In the genomic region with DNA sequence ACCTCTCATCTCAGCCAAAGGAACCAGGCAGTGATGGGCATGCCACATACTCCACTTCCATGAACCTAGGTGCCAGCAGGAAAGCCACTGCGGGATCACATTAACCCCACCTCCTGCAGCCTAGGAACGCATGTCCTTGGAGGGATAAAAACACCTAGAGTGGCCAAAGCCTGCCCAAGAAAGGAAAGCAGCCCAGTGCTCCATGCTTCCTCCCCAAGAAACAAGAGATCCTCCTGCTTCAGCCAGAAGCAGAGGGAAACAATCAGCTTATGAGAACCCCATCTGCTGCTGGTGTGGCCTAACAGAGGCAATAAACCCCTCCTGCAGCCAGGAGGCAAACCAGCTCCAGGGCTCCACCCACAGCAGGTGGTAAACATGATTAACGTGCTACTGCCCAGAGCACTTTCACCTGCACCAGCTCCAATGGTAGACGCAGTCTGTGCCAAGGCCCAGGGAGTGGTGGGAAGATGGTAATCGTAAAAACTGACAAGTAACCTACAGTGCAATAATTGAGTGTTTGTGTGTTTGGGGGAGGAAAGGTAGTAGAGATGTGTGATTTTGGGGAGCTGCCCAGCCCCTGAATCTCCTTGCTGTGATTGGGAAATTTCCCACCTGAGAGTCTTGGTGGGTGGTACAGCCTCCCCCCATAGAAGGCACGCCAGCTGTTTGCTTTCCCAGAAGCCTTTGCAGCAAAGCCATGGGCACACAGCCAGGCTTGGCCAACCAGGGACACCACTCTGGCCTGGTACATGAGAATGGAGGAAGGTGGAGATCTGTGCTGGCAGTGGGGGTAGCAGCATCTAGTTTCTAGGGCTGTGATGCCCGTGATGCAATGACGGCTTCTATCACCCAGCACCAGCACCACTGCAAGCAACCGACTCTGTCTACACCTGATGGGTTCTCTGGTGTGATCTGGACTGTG, we compare ENCODE assay signal across 14 cellular contexts. TPM values are rescaled to one million over a fixed set of nuclear protein-coding genes. Genes with fewer than 3 reads are reported as not detected.
DNase-seq lines count a peak whose midpoint lies in the region; ATAC-seq, FAIRE-seq and TF ChIP-seq lines count a peak whose summit lies in the region.
"Had no signal": no experiment of that assay in that cellular context is flagged by ENCODE, and none has a peak within 500 bp of the region (broad histone marks: within the 10 kb centered on the region; RNA-seq: fewer than 3 reads in every experiment).

No MANE protein-coding gene starts in this region.

- no TSS peak for BruUV-seq in HCT116 (replicated peaks; lab: Mats Ljungman, UMichigan)

- no peak for TF ChIP-seq POLR2A in HCT116 (IDR thresholded peaks at IDR 0.05; ENCODE audit: borderline replicate concordance, extremely low read depth, insufficient read depth, insufficient read length)
- no peak for TF ChIP-seq POLR2A in GM12891 (IDR thresholded peaks at IDR 0.05; ENCODE audit: low read depth, low read length)

- H3K9me2 ChIP-seq in HCT116 (ENCODE audit: insufficient read depth), result no peaks in the 10 kb centered on the region

- ATAC-seq in HCT116 (peak; percentile 63; the same call in 1 of the 2 replicates), GM19397 (IDR thresholded peaks at IDR 0.05; ENCODE audit: unreplicated experiment) (no peak)

- H3K9me3 ChIP-seq in HCT116 (ENCODE audit: control insufficient read depth in 1 of 2, insufficient read depth in 1 of 2, low read depth in 1 of 2, low read length in 2 of 2) (no peaks in the 10 kb centered on the region), mucosa of rectum (ENCODE audit: control insufficient read depth in 2 of 2, low read length in 2 of 2) (no peaks in the 10 kb centered on the region)
- H3K9me3 ChIP-seq: ovary had no signal

- FAIRE-seq in GM12891 (lab: Jason Lieb, UNC), result no peak

- H3K9ac ChIP-seq in HCT116 (ENCODE audit: low read length), result no peak overlapping the region
- no peak overlapping the region for H3K9ac ChIP-seq in mucosa of rectum (ENCODE audit: low read depth in 1 of 2, low read length in 2 of 2)

- CTCF ChIA-PET in HCT116 (lab: Charles Lee), result interaction anchor here (0.8 kb wide), 1 partner anchor 196 kb away, joined by 3 read pairs; no protein-coding TSS in a partner anchor

- H3K4me2 ChIP-seq in HCT116 (ENCODE audit: low read length), result no peak overlapping the region

- intact Hi-C loops in HCT116 (cut with micrococcal nuclease), result no loop called here

- H3K36me3 ChIP-seq in HCT116 (ENCODE audit: control insufficient read depth in 1 of 2, insufficient read depth in 2 of 2, low read length in 2 of 2) (no peaks in the 10 kb centered on the region), mucosa of rectum (ENCODE audit: control insufficient read depth in 2 of 2, insufficient read depth in 2 of 2, low read length in 2 of 2) (no peaks in the 10 kb centered on the region)
- H3K36me3 ChIP-seq: ovary had no signal

- no peaks in the 10 kb centered on the region for H3K27me3 ChIP-seq in HCT116 (ENCODE audit: insufficient read depth, low read length)
- no peaks in the 10 kb centered on the region for H3K27me3 ChIP-seq in mucosa of rectum (ENCODE audit: control insufficient read depth in 2 of 2, insufficient read depth in 2 of 2, low read length in 2 of 2)
- H3K27me3 ChIP-seq: ovary had no signal

- RAD21 ChIA-PET in HCT116 (lab: Charles Lee; ENCODE audit: low non-redundant PET in 1 of 2, low total read pairs in 2 of 2, uncharacterized antibody in 2 of 2, unreplicated experiment in 2 of 2), result no interaction called here

- POLR2A ChIA-PET in HCT116 (lab: Charles Lee), result no interaction called here

- H3K27ac ChIP-seq in HCT116 (ENCODE audit: low read depth, low read length) (no peak overlapping the region), mucosa of rectum (ENCODE audit: low read depth in 2 of 2, low read length in 2 of 2) (peak overlapping the region; percentile 72 to 83)
- H3K27ac ChIP-seq: ovary had no signal

- H3K79me2 ChIP-seq in HCT116 (ENCODE audit: insufficient read depth, low read length), result no peaks in the 10 kb centered on the region

- H3K4me3 ChIP-seq in HCT116 (replicated peaks in 1 of 2; ENCODE audit: low read depth in 1 of 2, low read length in 2 of 2), result no peak overlapping the region
- H3K4me3 ChIP-seq in mucosa of rectum (ENCODE audit: low read length in 2 of 2), result peak overlapping the region in 1 of 2 donors; percentile 32
- H3K4me3 ChIP-seq: ovary had no signal

- peak; percentile 40 for TF ChIP-seq RAD21 in HCT116 (IDR thresholded peaks at IDR 0.05; ENCODE audit: low read depth)

- H2AFZ ChIP-seq in HCT116 (ENCODE audit: low read depth, low read length, poor library complexity, severe bottlenecking), result no peak overlapping the region

- H3K4me1 ChIP-seq in HCT116 (ENCODE audit: control insufficient read depth in 1 of 2, insufficient read depth in 2 of 2, low read length in 2 of 2) (no peaks in the 10 kb centered on the region; a peak in 1 of 4 replicates), mucosa of rectum (ENCODE audit: control insufficient read depth in 2 of 2, insufficient read depth in 2 of 2, low read length in 2 of 2) (peaks cover 32 to 38% of the 10 kb centered on the region in 2 donors)

- no peak for DNase-seq in HCT116 (ENCODE audit: low read depth, low spot score)
- peak; percentile 42 for DNase-seq in NCI-H146 treated with DMSO at 0.1 percent for 48 hours (lab: John Stamatoyannopoulos, UW; ENCODE audit: unreplicated experiment)
- DNase-seq in RPMI8226, result peak; percentile 58
- no peak for DNase-seq in GM12891 (ENCODE audit: insufficient read length, low spot score)
- no peak for DNase-seq in GM03348 (ENCODE audit: low spot score)
- DNase-seq: activated B cell treated with CpG ODN at 0.5 μM for 24 hours; activated T-cell treated with anti-CD3 and anti-CD28 coated beads, Interleukin-2, amount 50 U/mL, for 24 hours; anterior cingulate cortex; effector CD4-positive, alpha-beta T cell; ovary; SIG-M5; stimulated activated CD4-positive, alpha-beta T cell treated with anti-CD3 and anti-CD28 coated beads, Interleukin-2, amount 100 ng/mL, for 24 hours had no signal

- no peaks in the 10 kb centered on the region for H4K20me1 ChIP-seq in HCT116 (ENCODE audit: insufficient read depth)

- TF ChIP-seq CTCF in HCT116 (IDR thresholded peaks at IDR 0.05 in 2 of 3, conservative IDR thresholded peaks at IDR 0.05 in 1 of 3; ENCODE audit: borderline replicate concordance in 1 of 3, insufficient read depth in 1 of 3, low read depth in 2 of 3, low read length in 2 of 3), result peak; percentile 5 to 19 (median 6); a peak in 1 of 6 replicates

TF ChIP-seq in HCT116, 20 proteins besides CTCF, POLR2A, EP300 and RAD21:
- TF ChIP-seq, protein P1, sequence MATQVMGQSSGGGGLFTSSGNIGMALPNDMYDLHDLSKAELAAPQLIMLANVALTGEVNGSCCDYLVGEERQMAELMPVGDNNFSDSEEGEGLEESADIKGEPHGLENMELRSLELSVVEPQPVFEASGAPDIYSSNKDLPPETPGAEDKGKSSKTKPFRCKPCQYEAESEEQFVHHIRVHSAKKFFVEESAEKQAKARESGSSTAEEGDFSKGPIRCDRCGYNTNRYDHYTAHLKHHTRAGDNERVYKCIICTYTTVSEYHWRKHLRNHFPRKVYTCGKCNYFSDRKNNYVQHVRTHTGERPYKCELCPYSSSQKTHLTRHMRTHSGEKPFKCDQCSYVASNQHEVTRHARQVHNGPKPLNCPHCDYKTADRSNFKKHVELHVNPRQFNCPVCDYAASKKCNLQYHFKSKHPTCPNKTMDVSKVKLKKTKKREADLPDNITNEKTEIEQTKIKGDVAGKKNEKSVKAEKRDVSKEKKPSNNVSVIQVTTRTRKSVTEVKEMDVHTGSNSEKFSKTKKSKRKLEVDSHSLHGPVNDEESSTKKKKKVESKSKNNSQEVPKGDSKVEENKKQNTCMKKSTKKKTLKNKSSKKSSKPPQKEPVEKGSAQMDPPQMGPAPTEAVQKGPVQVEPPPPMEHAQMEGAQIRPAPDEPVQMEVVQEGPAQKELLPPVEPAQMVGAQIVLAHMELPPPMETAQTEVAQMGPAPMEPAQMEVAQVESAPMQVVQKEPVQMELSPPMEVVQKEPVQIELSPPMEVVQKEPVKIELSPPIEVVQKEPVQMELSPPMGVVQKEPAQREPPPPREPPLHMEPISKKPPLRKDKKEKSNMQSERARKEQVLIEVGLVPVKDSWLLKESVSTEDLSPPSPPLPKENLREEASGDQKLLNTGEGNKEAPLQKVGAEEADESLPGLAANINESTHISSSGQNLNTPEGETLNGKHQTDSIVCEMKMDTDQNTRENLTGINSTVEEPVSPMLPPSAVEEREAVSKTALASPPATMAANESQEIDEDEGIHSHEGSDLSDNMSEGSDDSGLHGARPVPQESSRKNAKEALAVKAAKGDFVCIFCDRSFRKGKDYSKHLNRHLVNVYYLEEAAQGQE (IDR thresholded peaks at IDR 0.05; ENCODE audit: low read depth), result no peak

TF ChIP-seq in GM12891, 5 proteins besides CTCF, POLR2A, EP300 and RAD21:
- TF ChIP-seq TAF1 (IDR thresholded peaks at IDR 0.05; ENCODE audit: low read depth, low read length) (no peak), PAX5 (IDR thresholded peaks at IDR 0.05; ENCODE audit: insufficient read depth, low read length, severe bottlenecking) (no peak), POU2F2 (IDR thresholded peaks at IDR 0.05; ENCODE audit: low read depth, low read length) (no peak), POLR2AphosphoS5 (IDR thresholded peaks at IDR 0.05; ENCODE audit: low read depth, low read length) (no peak), SPI1 (IDR thresholded peaks at IDR 0.05; ENCODE audit: low read depth, low read length) (no peak)

RNA-seq across cellular contexts. Expression of a gene that starts 50.6 kb away (rescaled TPM):
- 13.7 TPM for total RNA-seq in HCT116 (2021; ENCODE audit: unreplicated experiment)
- polyA plus RNA-seq in HCT116 (2012), result 11.3 and 14.3 TPM in 2 replicates
- polyA plus RNA-seq in GM12891 (2012; ENCODE audit: low read depth, missing spikeins), result 21.3 TPM

Comparison
In these comparisons a context has a peak if more than half of its experiments do, and no peak if none do; other contexts are left out.
1. DNase-seq: peak in NCI-H146 treated with DMSO at 0.1 percent for 48 hours (single experiment) and RPMI8226 (single experiment); none in HCT116 (single experiment), GM12891 (single experiment) and GM03348 (single experiment).